Comparison of ENCODE assay signal across 8 cellular contexts in the genomic region with DNA sequence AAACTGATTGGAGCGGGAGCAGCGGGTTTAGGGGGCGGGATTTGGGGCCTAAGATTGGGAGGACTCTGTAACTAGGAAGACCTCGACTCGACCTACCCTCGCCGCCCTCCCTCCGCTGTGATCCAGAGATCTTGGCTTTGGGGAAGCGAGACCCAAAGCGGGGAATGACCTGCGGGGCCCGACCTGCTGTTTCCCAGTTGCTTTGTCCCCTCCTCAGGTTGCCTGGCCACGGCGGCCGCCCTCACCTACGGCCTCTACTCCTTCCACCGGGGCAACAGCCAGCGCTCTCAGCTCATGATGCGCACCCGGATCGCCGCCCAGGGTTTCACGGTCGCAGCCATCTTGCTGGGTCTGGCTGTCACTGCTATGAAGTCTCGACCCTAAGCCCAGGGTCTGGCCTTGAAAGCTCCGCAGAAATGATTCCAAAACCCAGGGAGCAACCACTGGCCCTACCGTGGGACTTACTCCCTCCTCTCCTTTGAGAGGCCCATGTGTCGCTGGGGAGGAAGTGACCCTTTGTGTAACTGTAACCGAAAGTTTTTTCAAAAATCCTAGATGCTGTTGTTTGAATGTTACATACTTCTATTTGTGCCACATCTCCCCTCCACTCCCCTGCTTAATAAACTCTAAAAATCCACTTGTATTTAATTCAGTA. TPM values are rescaled to one million over a fixed set of nuclear protein-coding genes. Genes with fewer than 3 reads are reported as not detected.
DNase-seq lines count a peak whose midpoint lies in the region; ATAC-seq and TF ChIP-seq lines count a peak whose summit lies in the region.

No MANE protein-coding gene starts in this region.

- H3K4me1 Mint-ChIP-seq in dendritic cell treated with granulocyte-macrophage colony-stimulating factor and Interleukin-4, amounts not matched to agents 40 ng/mL and 50 ng/mL, for 4 days (ENCODE audit: low read depth), result peaks cover 74% of the 10 kb centered on the region

- intact Hi-C loops in dendritic cell treated with granulocyte-macrophage colony-stimulating factor and Interleukin-4, amounts not matched to agents 40 ng/mL and 50 ng/mL, for 4 days (cut with micrococcal nuclease), result loop anchor here (1.0 to 10.0 kb wide), 3 partner anchors 27 to 146 kb away; a partner anchor contains a TSS
- intact Hi-C loops in mucosa of descending colon (cut with DNase I, micrococcal nuclease), result no loop called here

- H3K9me3 Mint-ChIP-seq in dendritic cell treated with granulocyte-macrophage colony-stimulating factor and Interleukin-4, amounts not matched to agents 40 ng/mL and 50 ng/mL, for 4 days, result no peaks in the 10 kb centered on the region

- peaks cover 16% of the 10 kb centered on the region for H3K4me1 ChIP-seq in mucosa of descending colon (ENCODE audit: low read depth)

- H3K27ac Mint-ChIP-seq in dendritic cell treated with granulocyte-macrophage colony-stimulating factor and Interleukin-4, amounts not matched to agents 40 ng/mL and 50 ng/mL, for 4 days, result peak overlapping the region; percentile 100

- no peaks in the 10 kb centered on the region for H3K36me3 ChIP-seq in mucosa of descending colon (ENCODE audit: low read depth)

- peak overlapping the region; percentile 85 for H3K4me3 ChIP-seq in HFF-Myc (replicated peaks; ENCODE audit: low read depth, low read length)
- peak overlapping the region; percentile 31 for H3K4me3 ChIP-seq in mucosa of descending colon

- TF ChIP-seq CTCF in HFF-Myc (IDR thresholded peaks at IDR 0.05; ENCODE audit: low read depth, low read length, missing control alignments), result no peak
- no peak for TF ChIP-seq CTCF in mucosa of descending colon (IDR thresholded peaks at IDR 0.05)

- peaks cover 90% of the 10 kb centered on the region for H3K36me3 Mint-ChIP-seq in dendritic cell treated with granulocyte-macrophage colony-stimulating factor and Interleukin-4, amounts not matched to agents 40 ng/mL and 50 ng/mL, for 4 days (ENCODE audit: low read depth)

- H3K4me3 Mint-ChIP-seq in dendritic cell treated with granulocyte-macrophage colony-stimulating factor and Interleukin-4, amounts not matched to agents 40 ng/mL and 50 ng/mL, for 4 days, result peak overlapping the region; percentile 100

- peak; percentile 63 for DNase-seq in NCI-H2171 treated with DMSO at 0.1 percent for 48 hours (lab: John Stamatoyannopoulos, UW)
- DNase-seq in NCI-H2171 (lab: John Stamatoyannopoulos, UW), result no peak
- DNase-seq in HFF-Myc (ENCODE audit: extremely low read depth, low read depth), result no peak
- peak; percentile 50 for DNase-seq in NOMO-1 treated with DMSO at 0.1 percent for 48 hours (lab: John Stamatoyannopoulos, UW; ENCODE audit: unreplicated experiment)
- no peak for DNase-seq in mucosa of descending colon
- DNase-seq in GM19238 (ENCODE audit: insufficient read length, low spot score), result no peak
- DNase-seq in NCI-H69 (lab: John Stamatoyannopoulos, UW), result no peak

- peak; percentile 43 for ATAC-seq in mucosa of descending colon

- no peaks in the 10 kb centered on the region for H3K9me3 ChIP-seq in mucosa of descending colon

- H3K27me3 Mint-ChIP-seq in dendritic cell treated with granulocyte-macrophage colony-stimulating factor and Interleukin-4, amounts not matched to agents 40 ng/mL and 50 ng/mL, for 4 days, result no peaks in the 10 kb centered on the region

RNA-seq across cellular contexts. Expression of a gene that starts 0.7 kb away (rescaled TPM):
- total RNA-seq in mucosa of descending colon, result 100 to 1,000 TPM; 186 to 257 (median 198) TPM

RNA-seq across cellular contexts. Expression of a gene that starts 0.8 kb away (rescaled TPM):
- total RNA-seq in mucosa of descending colon, result 10 to 100 TPM; 17.0 to 22.9 (median 18.4) TPM

RNA-seq across cellular contexts. Expression of a gene that starts 24.0 kb away (rescaled TPM):
- total RNA-seq in mucosa of descending colon, result 10 to 100 TPM in 1 of 3 donors, 1 to 10 TPM in 2; 2.1 to 12.2 (median 2.3) TPM

RNA-seq across cellular contexts. Expression of a gene that starts 27.1 kb away (rescaled TPM):
- total RNA-seq in mucosa of descending colon, result 100 to 1,000 TPM; 144 to 234 (median 199) TPM

RNA-seq across cellular contexts. Expression of a gene that starts 27.7 kb away (rescaled TPM):
- total RNA-seq in mucosa of descending colon, result 100 to 1,000 TPM in 2 of 3 donors, 10 to 100 TPM in 1; 63.4 to 106 (median 104) TPM

Comparison
In these comparisons a context has a peak if more than half of its experiments do, and no peak if none do; other contexts are left out.
1. DNase-seq: peak in NCI-H2171 treated with DMSO at 0.1 percent for 48 hours (single experiment) and NOMO-1 treated with DMSO at 0.1 percent for 48 hours (single experiment); none in NCI-H2171 (single experiment), HFF-Myc (single experiment), mucosa of descending colon (0 of 3), GM19238 (single experiment) and NCI-H69 (single experiment).